In genomic region chr3:63895422-63896189, GRCh38 we compare ENCODE assay signal across 23 cellular contexts. TPM values are rescaled to one million over a fixed set of nuclear protein-coding genes. Genes with fewer than 3 reads are reported as not detected.
A peak's percentile ranks its signal among the peaks of the same experiment; 100 is the strongest.
DNase-seq lines count a peak whose midpoint lies in the region; ATAC-seq and TF ChIP-seq lines count a peak whose summit lies in the region.
"Had no signal": no experiment of that assay in that cellular context is flagged by ENCODE, and none has a peak within 500 bp of the region (broad histone marks: within the 10 kb centered on the region; RNA-seq: fewer than 3 reads in every experiment).

No MANE protein-coding gene starts in this region.

- CTCF ChIA-PET in activated CD8-positive, alpha-beta T cell treated with anti-CD3 and anti-CD28 coated beads for 36 hours (lab: Charles Lee): no interaction called here
- CTCF ChIA-PET in activated CD8-positive, alpha-beta T cell treated with anti-CD3 and anti-CD28 coated beads, Interleukin-2, amount 10 ng/mL, durations not matched to agents 7 days and 5 days (lab: Charles Lee): interaction anchor here (1.3 kb wide), 1 partner anchor 14 kb away, joined by 3 read pairs; no protein-coding TSS in a partner anchor

- WGBS in H9 (ENCODE audit: extremely low coverage, insufficient read length, low lambda C conversion rate): no CpG with 5 or more reads among the region's 5 CpGs

- H2BK5ac ChIP-seq in H9 (ENCODE audit: insufficient read length, low read length): no peak overlapping the region

- no peak overlapping the region for H4K91ac ChIP-seq in H9 (ENCODE audit: insufficient read length, low read depth, low read length)

- DNase-seq in activated CD8-positive, alpha-beta T cell treated with anti-CD3 and anti-CD28 coated beads for 36 hours: no peak
- no peak for DNase-seq in activated CD8-positive, alpha-beta T cell treated with anti-CD3 and anti-CD28 coated beads, Interleukin-2, amount 10 ng/mL, durations not matched to agents 7 days and 5 days
- DNase-seq in H9: no peak
- no peak for DNase-seq in activated T-helper 2 cell treated with anti-CD3 and anti-CD28 coated beads, Interferon-gamma antibody, Interleukin-2, Interleukin-4, amounts not matched to agents 10 μg/mL and 5 μg/mL and 100 μg/mL, durations not matched to agents 14 hours and 24 hours and 36 hours (ENCODE audit: low spot score)
- no peak for DNase-seq in GM10266 (ENCODE audit: extremely low spot score)
- DNase-seq in iPS-NIHi11 (ENCODE audit: low spot score): no peak
- no peak for DNase-seq in 8988T
- DNase-seq: ACHN; activated CD4-positive, alpha-beta T cell treated with anti-CD3 and anti-CD28 coated beads, Interleukin-2, amount 50 U/mL, for 48 hours; activated naive CD4-positive, alpha-beta T cell treated with anti-CD3 and anti-CD28 coated beads for 36 hours; effector CD4-positive, alpha-beta T cell; midbrain; NCI-H1417 treated with DMSO at 0.1 percent for 48 hours; NCI-H2227 treated with DMSO at 0.1 percent for 48 hours; stimulated activated CD4-positive, alpha-beta T cell treated with anti-CD3 and anti-CD28 coated beads, Interleukin-4, amount 100 ng/mL, for 4 hours; T1000; upper lobe of left lung had no signal

- H4K5ac ChIP-seq in H9 (ENCODE audit: insufficient read length, low read depth, low read length): no peak overlapping the region

- ATAC-seq in activated CD8-positive, alpha-beta T cell treated with anti-CD3 and anti-CD28 coated beads for 36 hours: peak; percentile 75
- no peak for ATAC-seq in activated CD8-positive, alpha-beta T cell treated with anti-CD3 and anti-CD28 coated beads, Interleukin-2, amount 10 ng/mL, durations not matched to agents 7 days and 5 days
- ATAC-seq in stimulated activated memory B cell treated with anti-CD40 and anti-IgM and Interleukin-4, amounts not matched to agents 10 μg/mL and 1 μg/mL and 100 μg/mL, for 72 hours: no peak

- H2BK120ac ChIP-seq in H9 (ENCODE audit: low read depth, low read length, poor library complexity, severe bottlenecking): no peak overlapping the region

- no peak overlapping the region for H3T11ph ChIP-seq in H9 (ENCODE audit: low read length)

- no peak overlapping the region for H4K8ac ChIP-seq in H9 (replicated peaks; ENCODE audit: insufficient read length, low read depth, low read length)

- POLR2A ChIA-PET in activated CD8-positive, alpha-beta T cell treated with anti-CD3 and anti-CD28 coated beads for 36 hours (lab: Charles Lee): interaction anchor here (0.6 kb wide), 1 partner anchor 18 kb away, joined by 3 read pairs; no protein-coding TSS in a partner anchor
- POLR2A ChIA-PET in activated CD8-positive, alpha-beta T cell treated with anti-CD3 and anti-CD28 coated beads, Interleukin-2, amount 10 ng/mL, durations not matched to agents 7 days and 5 days (lab: Charles Lee): no interaction called here

- 0 out of 2 replicates have a peak, but pooled peaks cover 2% of the 10 kb centered on the region for H3K79me2 ChIP-seq in H9 (ENCODE audit: insufficient read depth, low read length)

- H3K18ac ChIP-seq in H9 (ENCODE audit: insufficient read length, low read depth, low read length): no peak overlapping the region

- no peaks in the 10 kb centered on the region for H3K79me1 ChIP-seq in H9 (ENCODE audit: insufficient read depth, low read depth, low read length, poor library complexity, severe bottlenecking)

- no peaks in the 10 kb centered on the region for H3K27me3 ChIP-seq in H9 (ENCODE audit: insufficient read depth, low read length)
- H3K27me3 ChIP-seq: breast epithelium, hepatocyte, upper lobe of left lung had no signal

- H2BK15ac ChIP-seq in H9 (ENCODE audit: low read depth, low read length): no peak overlapping the region

- no peaks in the 10 kb centered on the region for H3K23me2 ChIP-seq in H9 (ENCODE audit: insufficient read length, low read depth, low read length, poor library complexity, severe bottlenecking)

- TF ChIP-seq CTCF in activated CD8-positive, alpha-beta T cell treated with anti-CD3 and anti-CD28 coated beads for 36 hours (IDR thresholded peaks at IDR 0.05): no peak
- no peak for TF ChIP-seq CTCF in H9 (conservative IDR thresholded peaks at IDR 0.05)
- no peak for TF ChIP-seq CTCF in GM10266 (IDR thresholded peaks at IDR 0.05; ENCODE audit: control insufficient read depth, insufficient read depth, low read depth, missing control alignments)

- H3K4me1 Mint-ChIP-seq in activated CD8-positive, alpha-beta T cell treated with anti-CD3 and anti-CD28 coated beads for 36 hours (ENCODE audit: low read depth): peaks cover 47% of the 10 kb centered on the region
- peaks cover 35% of the 10 kb centered on the region for H3K4me1 Mint-ChIP-seq in activated CD8-positive, alpha-beta T cell treated with anti-CD3 and anti-CD28 coated beads, Interleukin-2, amount 10 ng/mL, durations not matched to agents 7 days and 5 days (ENCODE audit: low read depth)
- H3K4me1 Mint-ChIP-seq in H9: peaks cover 14 to 20% of the 10 kb centered on the region in 2 experiments
- peaks cover 37% of the 10 kb centered on the region for H3K4me1 Mint-ChIP-seq in activated T-helper 2 cell treated with anti-CD3 and anti-CD28 coated beads, Interferon-gamma antibody, Interleukin-2, Interleukin-4, amounts not matched to agents 10 μg/mL and 5 μg/mL and 100 μg/mL, durations not matched to agents 14 hours and 24 hours and 36 hours (ENCODE audit: low read depth)
- H3K4me1 Mint-ChIP-seq in stimulated activated memory B cell treated with anti-CD40 and anti-IgM and Interleukin-4, amounts not matched to agents 10 μg/mL and 1 μg/mL and 100 μg/mL, for 72 hours: peaks cover 46% of the 10 kb centered on the region

- peaks cover 25% of the 10 kb centered on the region for H3K36me3 Mint-ChIP-seq in activated CD8-positive, alpha-beta T cell treated with anti-CD3 and anti-CD28 coated beads for 36 hours (ENCODE audit: low read depth)
- peaks cover 44% of the 10 kb centered on the region for H3K36me3 Mint-ChIP-seq in activated CD8-positive, alpha-beta T cell treated with anti-CD3 and anti-CD28 coated beads, Interleukin-2, amount 10 ng/mL, durations not matched to agents 7 days and 5 days (ENCODE audit: low read depth)
- peaks cover 8 to 18% (median 14%) of the 10 kb centered on the region in 3 experiments; a peak in 6 of 7 replicates for H3K36me3 Mint-ChIP-seq in H9 (ENCODE audit: insufficient read depth in 1 of 3, low read depth in 3 of 3)
- peaks cover 36% of the 10 kb centered on the region for H3K36me3 Mint-ChIP-seq in activated T-helper 2 cell treated with anti-CD3 and anti-CD28 coated beads, Interferon-gamma antibody, Interleukin-2, Interleukin-4, amounts not matched to agents 10 μg/mL and 5 μg/mL and 100 μg/mL, durations not matched to agents 14 hours and 24 hours and 36 hours (ENCODE audit: low read depth)
- peaks cover 26% of the 10 kb centered on the region for H3K36me3 Mint-ChIP-seq in stimulated activated memory B cell treated with anti-CD40 and anti-IgM and Interleukin-4, amounts not matched to agents 10 μg/mL and 1 μg/mL and 100 μg/mL, for 72 hours

- H2AFZ ChIP-seq in H9 (ENCODE audit: low read length): no peak overlapping the region
- H2AFZ ChIP-seq: hepatocyte had no signal

- no peak overlapping the region for H3K4me2 ChIP-seq in H9 (ENCODE audit: insufficient read depth, insufficient read length, low read length)
- H3K4me2 ChIP-seq: hepatocyte had no signal

- H2BK20ac ChIP-seq in H9 (ENCODE audit: low read depth, low read length, poor library complexity, severe bottlenecking): no peak overlapping the region

- H3K4me1 ChIP-seq in H9 (ENCODE audit: insufficient read depth, low read length): peaks cover 2% of the 10 kb centered on the region; the same call in 1 of the 2 replicates

- H3K14ac ChIP-seq in H9 (ENCODE audit: insufficient read depth, low read length): no peak overlapping the region

- no peak overlapping the region for H3K56ac ChIP-seq in H9 (ENCODE audit: insufficient read length, low read depth, low read length)

- no peak overlapping the region for H3K23ac ChIP-seq in H9 (ENCODE audit: insufficient read length, low read depth, low read length)

- H3K4ac ChIP-seq in H9 (ENCODE audit: low read depth, low read length): no peak overlapping the region

- intact Hi-C loops in activated CD8-positive, alpha-beta T cell treated with anti-CD3 and anti-CD28 coated beads for 36 hours (cut with micrococcal nuclease): no loop called here
- intact Hi-C loops in activated T-helper 2 cell treated with anti-CD3 and anti-CD28 coated beads, Interferon-gamma antibody, Interleukin-2, Interleukin-4, amounts not matched to agents 10 μg/mL and 5 μg/mL and 100 μg/mL, durations not matched to agents 14 hours and 24 hours and 36 hours (cut with micrococcal nuclease): loop anchor here (2.0 kb wide), 2 partner anchors 15 to 23 kb away; no protein-coding TSS in a partner anchor

- no peaks in the 10 kb centered on the region for H4K20me1 ChIP-seq in H9 (ENCODE audit: control insufficient read depth, insufficient read depth, insufficient read length)

- H3K27ac Mint-ChIP-seq in activated CD8-positive, alpha-beta T cell treated with anti-CD3 and anti-CD28 coated beads for 36 hours: peak overlapping the region; percentile 83
- no peak overlapping the region for H3K27ac Mint-ChIP-seq in activated CD8-positive, alpha-beta T cell treated with anti-CD3 and anti-CD28 coated beads, Interleukin-2, amount 10 ng/mL, durations not matched to agents 7 days and 5 days
- H3K27ac Mint-ChIP-seq in H9: peak overlapping the region; percentile 35 to 84 (median 46); a peak in 6 of 7 replicates
- peak overlapping the region; percentile 66 for H3K27ac Mint-ChIP-seq in activated T-helper 2 cell treated with anti-CD3 and anti-CD28 coated beads, Interferon-gamma antibody, Interleukin-2, Interleukin-4, amounts not matched to agents 10 μg/mL and 5 μg/mL and 100 μg/mL, durations not matched to agents 14 hours and 24 hours and 36 hours
- peak overlapping the region; percentile 28 for H3K27ac Mint-ChIP-seq in stimulated activated memory B cell treated with anti-CD40 and anti-IgM and Interleukin-4, amounts not matched to agents 10 μg/mL and 1 μg/mL and 100 μg/mL, for 72 hours
- H3K27ac Mint-ChIP-seq: activated naive CD4-positive, alpha-beta T cell treated with anti-CD3 and anti-CD28 coated beads for 36 hours had no signal

- no peak overlapping the region for H2AK5ac ChIP-seq in H9 (ENCODE audit: insufficient read length, low read length)

- H3K9ac ChIP-seq in H9 (ENCODE audit: extremely low read depth, insufficient read length, low read length): no peak overlapping the region

- no peak overlapping the region for H3K27ac ChIP-seq in H9 (ENCODE audit: insufficient read length, low read depth, low read length)
- H3K27ac ChIP-seq: breast epithelium, hepatocyte, HL-60, upper lobe of left lung had no signal

- no peaks in the 10 kb centered on the region for H3K27me3 Mint-ChIP-seq in activated CD8-positive, alpha-beta T cell treated with anti-CD3 and anti-CD28 coated beads for 36 hours
- no peaks in the 10 kb centered on the region for H3K27me3 Mint-ChIP-seq in activated CD8-positive, alpha-beta T cell treated with anti-CD3 and anti-CD28 coated beads, Interleukin-2, amount 10 ng/mL, durations not matched to agents 7 days and 5 days (ENCODE audit: low read depth)
- no peaks in the 10 kb centered on the region for H3K27me3 Mint-ChIP-seq in H9 (ENCODE audit: low read depth)
- no peaks in the 10 kb centered on the region for H3K27me3 Mint-ChIP-seq in activated T-helper 2 cell treated with anti-CD3 and anti-CD28 coated beads, Interferon-gamma antibody, Interleukin-2, Interleukin-4, amounts not matched to agents 10 μg/mL and 5 μg/mL and 100 μg/mL, durations not matched to agents 14 hours and 24 hours and 36 hours (ENCODE audit: low read depth)
- H3K27me3 Mint-ChIP-seq in stimulated activated memory B cell treated with anti-CD40 and anti-IgM and Interleukin-4, amounts not matched to agents 10 μg/mL and 1 μg/mL and 100 μg/mL, for 72 hours: no peaks in the 10 kb centered on the region

- H3K4me3 Mint-ChIP-seq in activated CD8-positive, alpha-beta T cell treated with anti-CD3 and anti-CD28 coated beads for 36 hours: peak overlapping the region; percentile 11
- no peak overlapping the region for H3K4me3 Mint-ChIP-seq in activated CD8-positive, alpha-beta T cell treated with anti-CD3 and anti-CD28 coated beads, Interleukin-2, amount 10 ng/mL, durations not matched to agents 7 days and 5 days
- no peak overlapping the region for H3K4me3 Mint-ChIP-seq in H9
- H3K4me3 Mint-ChIP-seq in activated T-helper 2 cell treated with anti-CD3 and anti-CD28 coated beads, Interferon-gamma antibody, Interleukin-2, Interleukin-4, amounts not matched to agents 10 μg/mL and 5 μg/mL and 100 μg/mL, durations not matched to agents 14 hours and 24 hours and 36 hours (ENCODE audit: low read depth): no peak overlapping the region
- H3K4me3 Mint-ChIP-seq in stimulated activated memory B cell treated with anti-CD40 and anti-IgM and Interleukin-4, amounts not matched to agents 10 μg/mL and 1 μg/mL and 100 μg/mL, for 72 hours: no peak overlapping the region
- H3K4me3 Mint-ChIP-seq: activated naive CD4-positive, alpha-beta T cell treated with anti-CD3 and anti-CD28 coated beads for 36 hours had no signal

- H3K9me3 Mint-ChIP-seq in activated CD8-positive, alpha-beta T cell treated with anti-CD3 and anti-CD28 coated beads for 36 hours: no peaks in the 10 kb centered on the region
- no peaks in the 10 kb centered on the region for H3K9me3 Mint-ChIP-seq in activated CD8-positive, alpha-beta T cell treated with anti-CD3 and anti-CD28 coated beads, Interleukin-2, amount 10 ng/mL, durations not matched to agents 7 days and 5 days (ENCODE audit: insufficient read depth)
- no peaks in the 10 kb centered on the region for H3K9me3 Mint-ChIP-seq in H9
- H3K9me3 Mint-ChIP-seq in activated T-helper 2 cell treated with anti-CD3 and anti-CD28 coated beads, Interferon-gamma antibody, Interleukin-2, Interleukin-4, amounts not matched to agents 10 μg/mL and 5 μg/mL and 100 μg/mL, durations not matched to agents 14 hours and 24 hours and 36 hours: no peaks in the 10 kb centered on the region
- no peaks in the 10 kb centered on the region for H3K9me3 Mint-ChIP-seq in stimulated activated memory B cell treated with anti-CD40 and anti-IgM and Interleukin-4, amounts not matched to agents 10 μg/mL and 1 μg/mL and 100 μg/mL, for 72 hours
- H3K9me3 Mint-ChIP-seq: activated naive CD4-positive, alpha-beta T cell treated with anti-CD3 and anti-CD28 coated beads for 36 hours had no signal

- H3K9me3 ChIP-seq in H9 (ENCODE audit: control insufficient read depth, low read depth, low read length): no peaks in the 10 kb centered on the region
- H3K9me3 ChIP-seq: breast epithelium, upper lobe of left lung had no signal

- H2BK12ac ChIP-seq in H9 (ENCODE audit: insufficient read length, low read depth, low read length): no peak overlapping the region

RNA-seq across cellular contexts. Expression of gene SCAANT1, which starts 16.6 kb away (rescaled TPM):
- not detected for total RNA-seq in activated CD8-positive, alpha-beta T cell treated with anti-CD3 and anti-CD28 coated beads for 36 hours
- total RNA-seq in activated CD8-positive, alpha-beta T cell treated with anti-CD3 and anti-CD28 coated beads, Interleukin-2, amount 10 ng/mL, durations not matched to agents 7 days and 5 days: not detected
- total RNA-seq in H9 (2021): not detected in 2 replicates
- 1.8 TPM in 1 of 2 replicates, not detected in the other for total RNA-seq in activated T-helper 2 cell treated with anti-CD3 and anti-CD28 coated beads, Interferon-gamma antibody, Interleukin-2, Interleukin-4, amounts not matched to agents 10 μg/mL and 5 μg/mL and 100 μg/mL, durations not matched to agents 14 hours and 24 hours and 36 hours
- total RNA-seq: activated naive CD4-positive, alpha-beta T cell treated with anti-CD3 and anti-CD28 coated beads for 36 hours; breast epithelium; G401; hepatocyte; skeletal muscle tissue; upper lobe of left lung had no signal

RNA-seq across cellular contexts. Expression of gene ATXN7, which starts 31.9 kb away (rescaled TPM):
- 10 to 100 TPM; 22.5 to 25.9 TPM for total RNA-seq in activated CD8-positive, alpha-beta T cell treated with anti-CD3 and anti-CD28 coated beads for 36 hours
- total RNA-seq in activated CD8-positive, alpha-beta T cell treated with anti-CD3 and anti-CD28 coated beads, Interleukin-2, amount 10 ng/mL, durations not matched to agents 7 days and 5 days: 10 to 100 TPM; 35.6 to 40.5 TPM
- total RNA-seq in H9 (2021): 20.1 and 21.5 TPM in 2 replicates
- total RNA-seq in activated T-helper 2 cell treated with anti-CD3 and anti-CD28 coated beads, Interferon-gamma antibody, Interleukin-2, Interleukin-4, amounts not matched to agents 10 μg/mL and 5 μg/mL and 100 μg/mL, durations not matched to agents 14 hours and 24 hours and 36 hours: 42.8 and 44.0 TPM in 2 replicates

RNA-seq across cellular contexts. Expression of gene THOC7, which starts 32.0 kb away (rescaled TPM):
- 10 to 100 TPM; 85.0 to 85.5 TPM for total RNA-seq in activated CD8-positive, alpha-beta T cell treated with anti-CD3 and anti-CD28 coated beads for 36 hours
- 10 to 100 TPM; 88.9 to 91.7 TPM for total RNA-seq in activated CD8-positive, alpha-beta T cell treated with anti-CD3 and anti-CD28 coated beads, Interleukin-2, amount 10 ng/mL, durations not matched to agents 7 days and 5 days
- 63.3 and 71.4 TPM in 2 replicates for total RNA-seq in H9 (2021)
- total RNA-seq in activated T-helper 2 cell treated with anti-CD3 and anti-CD28 coated beads, Interferon-gamma antibody, Interleukin-2, Interleukin-4, amounts not matched to agents 10 μg/mL and 5 μg/mL and 100 μg/mL, durations not matched to agents 14 hours and 24 hours and 36 hours: 103 and 107 TPM in 2 replicates
